Comparison of ENCODE assay signal across 9 cellular contexts in genomic region chr19:11580665-11581418, GRCh38. TPM values are rescaled to one million over a fixed set of nuclear protein-coding genes. Genes with fewer than 3 reads are reported as not detected.
A peak's percentile ranks its signal among the peaks of the same experiment; 100 is the strongest.
DNase-seq lines count a peak whose midpoint lies in the region; ATAC-seq and TF ChIP-seq lines count a peak whose summit lies in the region.
"Had no signal": no experiment of that assay in that cellular context is flagged by ENCODE, and none has a peak within 500 bp of the region (broad histone marks: within the 10 kb centered on the region; RNA-seq: fewer than 3 reads in every experiment).

No MANE protein-coding gene starts in this region.

- H3K27ac Mint-ChIP-seq in activated CD8-positive, alpha-beta memory T cell treated with anti-CD3 and anti-CD28 coated beads, Interleukin-2, amount 10 ng/mL, durations not matched to agents 7 days and 5 days: peak overlapping the region; percentile 97
- peak overlapping the region; percentile 90 for H3K27ac Mint-ChIP-seq in stimulated activated naive B cell treated with anti-CD40 and anti-IgM and Interleukin-4, amounts not matched to agents 10 μg/mL and 1 μg/mL and 100 μg/mL, for 72 hours

- ATAC-seq in activated CD8-positive, alpha-beta memory T cell treated with anti-CD3 and anti-CD28 coated beads, Interleukin-2, amount 10 ng/mL, durations not matched to agents 7 days and 5 days: no peak
- ATAC-seq in stimulated activated naive B cell treated with anti-CD40 and anti-IgM and Interleukin-4, amounts not matched to agents 10 μg/mL and 1 μg/mL and 100 μg/mL, for 72 hours (replicated peaks): no peak
- ATAC-seq in GM21381 (IDR thresholded peaks at IDR 0.05; ENCODE audit: unreplicated experiment): no peak

- H3K27me3 ChIP-seq in SU-DHL-6 (ENCODE audit: low read length): no peaks in the 10 kb centered on the region
- no peaks in the 10 kb centered on the region for H3K27me3 ChIP-seq in esophagus (ENCODE audit: control insufficient read depth in 1 of 2, insufficient read depth in 2 of 2, low read length in 2 of 2)

- no peaks in the 10 kb centered on the region for H3K27me3 Mint-ChIP-seq in activated CD8-positive, alpha-beta memory T cell treated with anti-CD3 and anti-CD28 coated beads, Interleukin-2, amount 10 ng/mL, durations not matched to agents 7 days and 5 days
- no peaks in the 10 kb centered on the region for H3K27me3 Mint-ChIP-seq in stimulated activated naive B cell treated with anti-CD40 and anti-IgM and Interleukin-4, amounts not matched to agents 10 μg/mL and 1 μg/mL and 100 μg/mL, for 72 hours

- H3K27ac ChIP-seq in SU-DHL-6 (ENCODE audit: low read depth, low read length) (peak overlapping the region; percentile 90), esophagus (ENCODE audit: low read depth in 2 of 2, low read length in 1 of 2) (peak overlapping the region; percentile 48 to 54)

- H3K36me3 Mint-ChIP-seq in activated CD8-positive, alpha-beta memory T cell treated with anti-CD3 and anti-CD28 coated beads, Interleukin-2, amount 10 ng/mL, durations not matched to agents 7 days and 5 days: peaks cover 1% of the 10 kb centered on the region
- H3K36me3 Mint-ChIP-seq in stimulated activated naive B cell treated with anti-CD40 and anti-IgM and Interleukin-4, amounts not matched to agents 10 μg/mL and 1 μg/mL and 100 μg/mL, for 72 hours: peaks cover 19 to 28% of the 10 kb centered on the region in 2 donors

- peak overlapping the region; percentile 71 for H3K4me3 Mint-ChIP-seq in activated CD8-positive, alpha-beta memory T cell treated with anti-CD3 and anti-CD28 coated beads, Interleukin-2, amount 10 ng/mL, durations not matched to agents 7 days and 5 days
- H3K4me3 Mint-ChIP-seq in stimulated activated naive B cell treated with anti-CD40 and anti-IgM and Interleukin-4, amounts not matched to agents 10 μg/mL and 1 μg/mL and 100 μg/mL, for 72 hours: peak overlapping the region; percentile 72

- H3K9me3 Mint-ChIP-seq in activated CD8-positive, alpha-beta memory T cell treated with anti-CD3 and anti-CD28 coated beads, Interleukin-2, amount 10 ng/mL, durations not matched to agents 7 days and 5 days (ENCODE audit: low read depth): no peaks in the 10 kb centered on the region
- peaks cover 4 to 5% of the 10 kb centered on the region in 2 donors for H3K9me3 Mint-ChIP-seq in stimulated activated naive B cell treated with anti-CD40 and anti-IgM and Interleukin-4, amounts not matched to agents 10 μg/mL and 1 μg/mL and 100 μg/mL, for 72 hours

- peaks cover 40% of the 10 kb centered on the region for H3K4me1 Mint-ChIP-seq in activated CD8-positive, alpha-beta memory T cell treated with anti-CD3 and anti-CD28 coated beads, Interleukin-2, amount 10 ng/mL, durations not matched to agents 7 days and 5 days
- peaks cover 40 to 89% of the 10 kb centered on the region in 2 donors for H3K4me1 Mint-ChIP-seq in stimulated activated naive B cell treated with anti-CD40 and anti-IgM and Interleukin-4, amounts not matched to agents 10 μg/mL and 1 μg/mL and 100 μg/mL, for 72 hours

- peak overlapping the region; percentile 5 for H3K4me3 ChIP-seq in SU-DHL-6 (ENCODE audit: insufficient read depth, low read length, poor library complexity, severe bottlenecking)
- H3K4me3 ChIP-seq in esophagus (ENCODE audit: low read depth in 1 of 2, low read length in 2 of 2): no peak overlapping the region

- H3K4me1 ChIP-seq in esophagus (ENCODE audit: control insufficient read depth in 2 of 2, insufficient read depth in 2 of 2, low read length in 1 of 2): peaks cover 0 to 22% of the 10 kb centered on the region in 2 donors

- H2AFZ ChIP-seq in SU-DHL-6 (ENCODE audit: low read depth, low read length, severe bottlenecking): no peak overlapping the region

- no peaks in the 10 kb centered on the region for H3K79me2 ChIP-seq in SU-DHL-6 (ENCODE audit: insufficient read depth, low read length)

- H3K9me3 ChIP-seq in SU-DHL-6 (ENCODE audit: insufficient read depth, low read length) (no peaks in the 10 kb centered on the region), esophagus (ENCODE audit: control insufficient read depth in 2 of 2, insufficient read depth in 1 of 2, low read depth in 1 of 2, low read length in 1 of 2) (no peaks in the 10 kb centered on the region)

- H4K20me1 ChIP-seq in SU-DHL-6 (ENCODE audit: low read depth, low read length): no peaks in the 10 kb centered on the region

- H3K36me3 ChIP-seq in SU-DHL-6 (ENCODE audit: low read length) (no peaks in the 10 kb centered on the region), esophagus (ENCODE audit: control insufficient read depth in 2 of 2, insufficient read depth in 2 of 2, low read length in 1 of 2) (peaks cover 0 to 6% of the 10 kb centered on the region in 2 donors)

- H3F3A ChIP-seq in SU-DHL-6 (ENCODE audit: insufficient read depth): peaks cover 17% of the 10 kb centered on the region

- H3K9me2 ChIP-seq in SU-DHL-6 (replicated peaks; ENCODE audit: insufficient read depth, low read length): no peaks in the 10 kb centered on the region

- TF ChIP-seq CTCF in SU-DHL-6 (IDR thresholded peaks at IDR 0.05; ENCODE audit: insufficient read depth, low read length, poor library complexity, severe bottlenecking): no peak

- CTCF ChIA-PET in activated CD8-positive, alpha-beta memory T cell treated with anti-CD3 and anti-CD28 coated beads, Interleukin-2, amount 10 ng/mL, durations not matched to agents 7 days and 5 days (lab: Charles Lee): interaction anchor here (0.8 to 21.9 kb wide), 4 partner anchors 12 to 200 kb away, joined by 3 to 233 read pairs (median 14); partner anchors contain the start of gene ELOF1

- DNase-seq in activated CD8-positive, alpha-beta memory T cell treated with anti-CD3 and anti-CD28 coated beads, Interleukin-2, amount 10 ng/mL, durations not matched to agents 7 days and 5 days: no peak
- DNase-seq in activated CD8-positive, alpha-beta memory T cell treated with anti-CD3 and anti-CD28 coated beads, Interleukin-2, amount 50 U/mL, for 4 hours: no peak
- DNase-seq in stimulated activated naive B cell treated with anti-CD40 and anti-IgM and Interleukin-4, amounts not matched to agents 10 μg/mL and 1 μg/mL and 100 μg/mL, for 72 hours: no peak
- no peak for DNase-seq in mucosa of gallbladder (ENCODE audit: low spot score)
- no peak for DNase-seq in midbrain (lab: John Stamatoyannopoulos, UW)
- DNase-seq: NCI-H526 treated with DMSO at 0.1 percent for 48 hours had no signal

- peak overlapping the region; percentile 66 for H3K4me2 ChIP-seq in SU-DHL-6 (ENCODE audit: low read depth, low read length, poor library complexity, severe bottlenecking)

- peak overlapping the region; percentile 44; the same call in 1 of the 2 replicates for H3K9ac ChIP-seq in SU-DHL-6 (ENCODE audit: low read length)

- 68 to 69% methylated on average over 10 of the region's 10 CpGs for WGBS in esophagus, 2 donors

RNA-seq across cellular contexts. Expression of gene ACP5, which starts 3.4 kb away (rescaled TPM):
- total RNA-seq in activated CD8-positive, alpha-beta memory T cell treated with anti-CD3 and anti-CD28 coated beads, Interleukin-2, amount 10 ng/mL, durations not matched to agents 7 days and 5 days: 10 to 100 TPM; 34.1 to 58.8 TPM
- polyA plus RNA-seq in esophagus: 10 to 100 TPM; 23.5 to 33.9 TPM
- 18.0 TPM for total RNA-seq in mucosa of gallbladder

RNA-seq across cellular contexts. Expression of gene ZNF627, which starts 16.4 kb away (rescaled TPM):
- 1 to 10 TPM; 6.3 to 7.1 TPM for total RNA-seq in activated CD8-positive, alpha-beta memory T cell treated with anti-CD3 and anti-CD28 coated beads, Interleukin-2, amount 10 ng/mL, durations not matched to agents 7 days and 5 days
- 1 to 10 TPM; 2.5 to 3.0 TPM for polyA plus RNA-seq in esophagus
- 13.9 TPM for total RNA-seq in mucosa of gallbladder

RNA-seq across cellular contexts. Expression of gene ELOF1, which starts 21.8 kb away (rescaled TPM):
- 10 to 100 TPM; 55.1 to 67.2 TPM for total RNA-seq in activated CD8-positive, alpha-beta memory T cell treated with anti-CD3 and anti-CD28 coated beads, Interleukin-2, amount 10 ng/mL, durations not matched to agents 7 days and 5 days
- polyA plus RNA-seq in esophagus: 10 to 100 TPM; 43.4 to 46.6 TPM
- total RNA-seq in mucosa of gallbladder: 53.8 TPM

RNA-seq across cellular contexts. Expression of gene CNN1, which starts 42.2 kb away (rescaled TPM):
- total RNA-seq in activated CD8-positive, alpha-beta memory T cell treated with anti-CD3 and anti-CD28 coated beads, Interleukin-2, amount 10 ng/mL, durations not matched to agents 7 days and 5 days: not detected
- 100 to 1,000 TPM in 1 of 2 donors, 10 to 100 TPM in 1; 85.0 to 234 TPM for polyA plus RNA-seq in esophagus
- 1,051 TPM for total RNA-seq in mucosa of gallbladder

RNA-seq across cellular contexts. Expression of gene ECSIT, which starts 51.9 kb away (rescaled TPM):
- 10 to 100 TPM; 33.0 to 36.2 TPM for total RNA-seq in activated CD8-positive, alpha-beta memory T cell treated with anti-CD3 and anti-CD28 coated beads, Interleukin-2, amount 10 ng/mL, durations not matched to agents 7 days and 5 days
- polyA plus RNA-seq in esophagus: 10 to 100 TPM; 36.3 to 41.2 TPM
- total RNA-seq in mucosa of gallbladder: 52.9 TPM
